9 cellular contexts compared by ENCODE assay signal in the genomic region with DNA sequence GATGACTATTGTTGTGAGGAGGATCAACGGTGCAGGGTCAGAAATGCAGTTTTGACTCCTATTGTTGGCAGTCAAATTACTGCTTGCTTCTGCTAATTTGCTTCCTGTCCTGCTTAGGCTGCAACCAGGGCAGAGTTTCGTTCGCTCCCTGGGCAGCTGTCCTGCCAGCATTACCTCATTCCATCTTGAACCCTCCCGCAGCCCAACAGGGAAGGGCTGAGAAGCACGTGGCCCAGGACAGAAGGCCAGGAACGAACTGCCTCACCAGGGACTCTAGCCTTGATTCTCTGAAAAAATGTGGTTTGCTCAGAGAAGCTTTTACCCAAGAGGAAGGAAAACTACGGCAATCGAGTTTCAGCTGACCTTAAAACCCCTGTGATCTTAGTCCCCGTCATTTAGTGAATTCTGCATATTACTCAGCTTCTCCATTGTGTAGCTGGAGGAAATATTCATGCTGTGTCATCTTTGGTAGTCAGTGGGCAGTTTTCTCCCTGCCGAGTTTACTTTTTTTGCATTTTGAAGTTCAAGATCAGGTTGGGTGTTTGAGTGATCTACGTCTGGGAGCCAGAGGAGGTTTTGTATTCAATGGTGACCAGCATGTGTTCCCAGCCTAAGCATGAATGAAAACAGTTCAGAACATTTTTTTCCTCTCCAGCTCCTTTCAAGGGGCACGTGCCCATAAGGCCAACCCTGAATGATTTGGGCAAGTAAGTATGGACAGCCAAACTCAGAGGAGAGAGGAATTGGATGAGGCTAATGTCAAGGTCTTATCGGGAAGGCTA. TPM values are rescaled to one million over a fixed set of nuclear protein-coding genes. Genes with fewer than 3 reads are reported as not detected.
A peak's percentile ranks its signal among the peaks of the same experiment; 100 is the strongest.
DNase-seq lines count a peak whose midpoint lies in the region; ATAC-seq, FAIRE-seq and TF ChIP-seq lines count a peak whose summit lies in the region.
"Had no signal": no experiment of that assay in that cellular context is flagged by ENCODE, and none has a peak within 500 bp of the region (broad histone marks: within the 10 kb centered on the region; RNA-seq: fewer than 3 reads in every experiment).

No MANE protein-coding gene starts in this region.

- 76 to 78% methylated on average over 13 of the region's 13 CpGs for WGBS in pancreas, 2 donors

- no peaks in the 10 kb centered on the region for H3K27me3 Mint-ChIP-seq in CD14-positive monocyte (ENCODE audit: low read depth in 3 of 3)
- no peaks in the 10 kb centered on the region for H3K27me3 Mint-ChIP-seq in activated CD8-positive, alpha-beta T cell treated with anti-CD3 and anti-CD28 coated beads for 36 hours

- H3K27ac ChIP-seq in pancreas: peak overlapping the region in 2 of 4 donors; percentile 36 to 57
- H3K27ac ChIP-seq: ovary had no signal

- intact Hi-C loops in CD14-positive monocyte (cut with micrococcal nuclease): loop anchor here (2.0 to 5.0 kb wide), 2 partner anchors 21 to 36 kb away; a partner anchor contains a TSS
- intact Hi-C loops in activated CD8-positive, alpha-beta T cell treated with anti-CD3 and anti-CD28 coated beads for 36 hours (cut with micrococcal nuclease): no loop called here
- intact Hi-C loops in pancreas (cut with DNase I): no loop called here

- H3K4me1 Mint-ChIP-seq in CD14-positive monocyte: peaks cover 35% of the 10 kb centered on the region
- H3K4me1 Mint-ChIP-seq in activated CD8-positive, alpha-beta T cell treated with anti-CD3 and anti-CD28 coated beads for 36 hours (ENCODE audit: low read depth): peaks cover 30% of the 10 kb centered on the region

- H3K4me1 ChIP-seq in pancreas: no peaks in the 10 kb centered on the region

- H3K4me3 ChIP-seq in foreskin fibroblast (ENCODE audit: low read depth in 1 of 2, low read length in 2 of 2): peak overlapping the region in 1 of 2 donors; percentile 2
- no peak overlapping the region for H3K4me3 ChIP-seq in pancreas
- H3K4me3 ChIP-seq: ovary had no signal

- FAIRE-seq in pancreas (lab: Jason Lieb, UNC): no peak

- no peak for TF ChIP-seq CTCF in CD14-positive monocyte (IDR thresholded peaks at IDR 0.05)
- no peak for TF ChIP-seq CTCF in activated CD8-positive, alpha-beta T cell treated with anti-CD3 and anti-CD28 coated beads for 36 hours (IDR thresholded peaks at IDR 0.05)
- no peak for TF ChIP-seq CTCF in foreskin fibroblast (IDR thresholded peaks at IDR 0.05; ENCODE audit: low read depth, low read length)
- no peak for TF ChIP-seq CTCF in pancreas (IDR thresholded peaks at IDR 0.05)

- H3K4me3 Mint-ChIP-seq in CD14-positive monocyte: peak overlapping the region; percentile 57 to 80
- H3K4me3 Mint-ChIP-seq in activated CD8-positive, alpha-beta T cell treated with anti-CD3 and anti-CD28 coated beads for 36 hours: peak overlapping the region; percentile 32

- H3K27ac Mint-ChIP-seq in CD14-positive monocyte: peak overlapping the region; percentile 94 to 99 (median 98)
- peak overlapping the region; percentile 96 for H3K27ac Mint-ChIP-seq in activated CD8-positive, alpha-beta T cell treated with anti-CD3 and anti-CD28 coated beads for 36 hours

- no peaks in the 10 kb centered on the region for H3K27me3 ChIP-seq in pancreas
- H3K27me3 ChIP-seq: ovary had no signal

- DNase-seq in CD14-positive monocyte (ENCODE audit: low spot score) (peak; percentile 90), foreskin fibroblast (peak; percentile 78 to 84), pancreas (peak in 1 of 6 donors; percentile 58), NCI-H2227 (lab: John Stamatoyannopoulos, UW; ENCODE audit: unreplicated experiment) (no peak), H4 (ENCODE audit: low spot score) (no peak)
- peak; percentile 57 for DNase-seq in activated CD8-positive, alpha-beta T cell treated with anti-CD3 and anti-CD28 coated beads for 36 hours

- CTCF ChIA-PET in activated CD8-positive, alpha-beta T cell treated with anti-CD3 and anti-CD28 coated beads for 36 hours (lab: Charles Lee): interaction anchor here (0.9 to 1.0 kb wide), 2 partner anchors 14 to 83 kb away, joined by 3 to 4 read pairs; no protein-coding TSS in a partner anchor

- H3K36me3 ChIP-seq in pancreas: no peaks in the 10 kb centered on the region
- H3K36me3 ChIP-seq: ovary had no signal

- POLR2A ChIA-PET in activated CD8-positive, alpha-beta T cell treated with anti-CD3 and anti-CD28 coated beads for 36 hours (lab: Charles Lee): interaction anchor here (1.5 kb wide), 1 partner anchor 22 kb away, joined by 7 read pairs; a partner anchor contains a TSS

- H3K9me3 ChIP-seq in pancreas: no peaks in the 10 kb centered on the region
- H3K9me3 ChIP-seq: ovary had no signal

- peak; percentile 87 for ATAC-seq in GM19372 (IDR thresholded peaks at IDR 0.05; ENCODE audit: low read depth, unreplicated experiment)
- ATAC-seq in HG03442 (IDR thresholded peaks at IDR 0.05; ENCODE audit: unreplicated experiment): peak; percentile 88
- peak; percentile 84 for ATAC-seq in activated CD8-positive, alpha-beta T cell treated with anti-CD3 and anti-CD28 coated beads for 36 hours
- ATAC-seq in pancreas: peak in 3 of 4 donors; percentile 74 to 87 (median 87)

- H3K36me3 Mint-ChIP-seq in CD14-positive monocyte: peaks cover 3% of the 10 kb centered on the region in 2 donors
- no peaks in the 10 kb centered on the region for H3K36me3 Mint-ChIP-seq in activated CD8-positive, alpha-beta T cell treated with anti-CD3 and anti-CD28 coated beads for 36 hours (ENCODE audit: low read depth)

- no peaks in the 10 kb centered on the region for H3K9me3 Mint-ChIP-seq in CD14-positive monocyte
- H3K9me3 Mint-ChIP-seq in activated CD8-positive, alpha-beta T cell treated with anti-CD3 and anti-CD28 coated beads for 36 hours: no peaks in the 10 kb centered on the region

RNA-seq across cellular contexts. Expression of a gene that starts 23.0 kb away (rescaled TPM):
- 1 to 10 TPM; 2.6 to 3.4 TPM for polyA plus RNA-seq in CD14-positive monocyte
- total RNA-seq in activated CD8-positive, alpha-beta T cell treated with anti-CD3 and anti-CD28 coated beads for 36 hours: 10 to 100 TPM; 19.3 to 20.1 TPM
- 10 to 100 TPM in 3 of 6 donors, 1 to 10 TPM in 3; 7.8 to 13.5 (median 10.0) TPM for total RNA-seq in pancreas
- polyA plus RNA-seq in pancreas: 1 to 10 TPM; 3.1 to 4.4 TPM
- 2.7 and 4.0 TPM in 2 replicates for total RNA-seq in H4 (2014; rRNA removed; shearing (Covaris generic))

RNA-seq across cellular contexts. Expression of a gene that starts 34.1 kb away (rescaled TPM):
- polyA plus RNA-seq in CD14-positive monocyte (10 to 100 TPM; 13.1 to 15.7 TPM), pancreas (10 to 100 TPM; 10.5 to 13.0 TPM)
- 10 to 100 TPM; 15.8 to 16.5 TPM for total RNA-seq in activated CD8-positive, alpha-beta T cell treated with anti-CD3 and anti-CD28 coated beads for 36 hours
- total RNA-seq in pancreas: 10 to 100 TPM; 11.5 to 18.5 (median 14.0) TPM
- 23.8 and 28.9 TPM in 2 replicates for total RNA-seq in H4 (2014; rRNA removed; shearing (Covaris generic))

Comparison
In these comparisons a context has a peak if more than half of its experiments do, and no peak if none do; other contexts are left out.
1. DNase-seq: peak in CD14-positive monocyte (single experiment), activated CD8-positive, alpha-beta T cell treated with anti-CD3 and anti-CD28 coated beads for 36 hours (single experiment) and foreskin fibroblast (2 of 2); none in NCI-H2227 (single experiment) and H4 (single experiment).
2. intact Hi-C loops: an anchor here in CD14-positive monocyte (2.0 to 5.0 kb wide); none called in activated CD8-positive, alpha-beta T cell treated with anti-CD3 and anti-CD28 coated beads for 36 hours and pancreas.
3. Peak in every context shown above with its lines, with median percentiles within 50 percentile points of each other: ATAC-seq.